Comparison of ENCODE assay signal across 8 cellular contexts in genomic region chr12:2845280-2845679, GRCh38.
DNase-seq lines count a peak whose midpoint lies in the region; TF ChIP-seq lines count a peak whose summit lies in the region.
"Had no signal": no experiment of that assay in that cellular context is flagged by ENCODE, and none has a peak within 500 bp of the region (broad histone marks: within the 10 kb centered on the region; RNA-seq: fewer than 3 reads in every experiment).

No MANE protein-coding gene starts in this region.

- peaks cover 19% of the 10 kb centered on the region for H3K4me1 ChIP-seq in ACC112 (ENCODE audit: control insufficient read depth, insufficient read depth, low read length, unreplicated experiment)
- H3K4me1 ChIP-seq: upper lobe of left lung had no signal

- no peaks in the 10 kb centered on the region for H3K79me2 ChIP-seq in ACC112 (ENCODE audit: control insufficient read depth, insufficient read depth, low read length, unreplicated experiment)

- DNase-seq in WERI-Rb-1 (peak; percentile 41), iris pigment epithelial cell (ENCODE audit: low read depth) (peak; percentile 81), GDM1 (lab: John Stamatoyannopoulos, UW) (no peak), NCI-H128 (lab: John Stamatoyannopoulos, UW; ENCODE audit: unreplicated experiment) (no peak), NCI-H446 treated with DMSO at 0.1 percent for 48 hours (lab: John Stamatoyannopoulos, UW) (no peak)
- DNase-seq: NCI-H1092, upper lobe of left lung had no signal

- peak overlapping the region; percentile 32 for H2AFZ ChIP-seq in ACC112 (ENCODE audit: low read length, unreplicated experiment)

- H3K36me3 ChIP-seq in ACC112 (ENCODE audit: insufficient read depth, low read length): no peaks in the 10 kb centered on the region
- H3K36me3 ChIP-seq in WERI-Rb-1: no peaks in the 10 kb centered on the region

- H3K27ac ChIP-seq in ACC112 (ENCODE audit: low read depth, low read length): peak overlapping the region; percentile 16; the same call in 1 of the 2 replicates
- H3K27ac ChIP-seq in WERI-Rb-1: no peak overlapping the region

- H3K27me3 ChIP-seq in ACC112 (ENCODE audit: insufficient read depth, low read length) (no peaks in the 10 kb centered on the region), WERI-Rb-1 (ENCODE audit: insufficient read depth, low read depth, severe bottlenecking) (no peaks in the 10 kb centered on the region)
- H3K27me3 ChIP-seq: upper lobe of left lung had no signal

- no peaks in the 10 kb centered on the region for H3K9me3 ChIP-seq in WERI-Rb-1 (ENCODE audit: severe bottlenecking)
- H3K9me3 ChIP-seq: upper lobe of left lung had no signal

- no peak overlapping the region for H3K4me3 ChIP-seq in ACC112 (ENCODE audit: low read depth, low read length)
- no peak overlapping the region for H3K4me3 ChIP-seq in WERI-Rb-1 (ENCODE audit: low read depth, low read length)
- H3K4me3 ChIP-seq: upper lobe of left lung had no signal

- no peak for TF ChIP-seq CTCF in WERI-Rb-1 (IDR thresholded peaks at IDR 0.05; ENCODE audit: low read depth, low read length)

Comparison
In these comparisons a context has a peak if more than half of its experiments do, and no peak if none do; other contexts are left out.
1. DNase-seq: peak in WERI-Rb-1 (single experiment) and iris pigment epithelial cell (single experiment); none in GDM1 (single experiment), NCI-H128 (single experiment) and NCI-H446 treated with DMSO at 0.1 percent for 48 hours (single experiment).